In genomic region chr3:1506090-1506489, GRCh38 we compare ENCODE assay signal across 26 cellular contexts.
DNase-seq lines count a peak whose midpoint lies in the region; ATAC-seq and TF ChIP-seq lines count a peak whose summit lies in the region.
"Had no signal": no experiment of that assay in that cellular context is flagged by ENCODE, and none has a peak within 500 bp of the region (broad histone marks: within the 10 kb centered on the region; RNA-seq: fewer than 3 reads in every experiment).

No MANE protein-coding gene starts in this region.

- no peak overlapping the region for H3K56ac ChIP-seq in H9 (ENCODE audit: insufficient read length, low read depth, low read length)

- no peaks in the 10 kb centered on the region for H3K9me2 ChIP-seq in OCI-LY7 (ENCODE audit: insufficient read depth, low read length)

- TF ChIP-seq CTCF in H9 (conservative IDR thresholded peaks at IDR 0.05) = no peak
- no peak for TF ChIP-seq CTCF in LNCaP clone FGC (IDR thresholded peaks at IDR 0.05; ENCODE audit: control insufficient read depth, extremely low read depth, insufficient read depth)
- no peak for TF ChIP-seq CTCF in epithelial cell of esophagus (IDR thresholded peaks at IDR 0.05; ENCODE audit: insufficient read depth, low read depth, low read length, missing control alignments)
- no peak for TF ChIP-seq CTCF in OCI-LY7 (conservative IDR thresholded peaks at IDR 0.05; ENCODE audit: low read length)
- TF ChIP-seq CTCF in GM13977 (IDR thresholded peaks at IDR 0.05; ENCODE audit: extremely low read depth, insufficient read depth, missing control alignments) = no peak

- no peak overlapping the region for H2AFZ ChIP-seq in H9 (ENCODE audit: low read length)
- H2AFZ ChIP-seq in OCI-LY7 (ENCODE audit: low read length) = no peak overlapping the region
- H2AFZ ChIP-seq: PC-9 had no signal

- H3K4me1 Mint-ChIP-seq in H9 = peaks cover 50 to 59% of the 10 kb centered on the region in 2 experiments
- H3K4me1 Mint-ChIP-seq: CD4-positive, CD25-positive, alpha-beta regulatory T cell had no signal

- no peaks in the 10 kb centered on the region for H3K27me3 ChIP-seq in H9 (ENCODE audit: insufficient read depth, low read length)
- H3K27me3 ChIP-seq: BLaER1, SJCRH30 had no signal

- no peak overlapping the region for H2BK15ac ChIP-seq in H9 (ENCODE audit: low read depth, low read length)

- no peak overlapping the region for H2BK12ac ChIP-seq in H9 (ENCODE audit: insufficient read length, low read depth, low read length)

- no CpG with 5 or more reads among the region's 1 CpG for WGBS in H9 (ENCODE audit: extremely low coverage, insufficient read length, low lambda C conversion rate)

- H3T11ph ChIP-seq in H9 (ENCODE audit: low read length) = no peak overlapping the region

- POLR2A ChIA-PET in OCI-LY7 (lab: Charles Lee) = no interaction called here

- no peak overlapping the region for H3K14ac ChIP-seq in H9 (ENCODE audit: insufficient read depth, low read length)

- H2BK20ac ChIP-seq in H9 (ENCODE audit: low read depth, low read length, poor library complexity, severe bottlenecking) = no peak overlapping the region

- peak overlapping the region in 2 of 3 experiments; percentile 56 to 69; a peak in 3 of 7 replicates for H3K27ac Mint-ChIP-seq in H9
- H3K27ac Mint-ChIP-seq: CD4-positive, CD25-positive, alpha-beta regulatory T cell had no signal

- peak; percentile 31 for ATAC-seq in left colon
- ATAC-seq: K562, Right ventricle myocardium inferior, SK-N-SH treated with all-trans-retinoic acid at 6 μM for 48 hours had no signal

- intact Hi-C loops in left colon (cut with DNase I, micrococcal nuclease) (no loop called here), OCI-LY7 (cut with micrococcal nuclease; ENCODE audit: unreplicated experiment) (no loop called here)

- H4K91ac ChIP-seq in H9 (ENCODE audit: insufficient read length, low read depth, low read length) = no peak overlapping the region

- H3K4me3 ChIP-seq in LNCaP clone FGC (ENCODE audit: low read depth, low read length) (no peak overlapping the region), epithelial cell of esophagus (ENCODE audit: low read length) (no peak overlapping the region), OCI-LY7 (ENCODE audit: low read depth, low read length, poor library complexity, severe bottlenecking) (no peak overlapping the region)
- H3K4me3 ChIP-seq: BLaER1, K562, PC-9, SJCRH30 had no signal

- H3K9me3 Mint-ChIP-seq in H9 = no peaks in the 10 kb centered on the region

- H4K8ac ChIP-seq in H9 (replicated peaks; ENCODE audit: insufficient read length, low read depth, low read length) = no peak overlapping the region

- H3K23ac ChIP-seq in H9 (ENCODE audit: insufficient read length, low read depth, low read length) = no peak overlapping the region

- no TSS peak for BruUV-seq in OCI-LY7 (replicated peaks; lab: Mats Ljungman, UMichigan)

- no peaks in the 10 kb centered on the region for H3K27me3 Mint-ChIP-seq in H9 (ENCODE audit: low read depth)
- H3K27me3 Mint-ChIP-seq: CD4-positive, CD25-positive, alpha-beta regulatory T cell had no signal

- no peak overlapping the region; a peak in 1 of 5 replicates for H3K4me3 Mint-ChIP-seq in H9
- H3K4me3 Mint-ChIP-seq: CD4-positive, CD25-positive, alpha-beta regulatory T cell had no signal

- CTCF ChIA-PET in OCI-LY7 (lab: Charles Lee; ENCODE audit: unreplicated experiment) = no interaction called here

- no peak overlapping the region for H2AK5ac ChIP-seq in H9 (ENCODE audit: insufficient read length, low read length)

- H3K9me3 ChIP-seq in H9 (ENCODE audit: control insufficient read depth, low read depth, low read length) (no peaks in the 10 kb centered on the region), OCI-LY7 (ENCODE audit: low read length) (no peaks in the 10 kb centered on the region)
- H3K9me3 ChIP-seq: BLaER1, SJCRH30 had no signal

- no peak overlapping the region for H2BK120ac ChIP-seq in H9 (ENCODE audit: low read depth, low read length, poor library complexity, severe bottlenecking)

- H4K5ac ChIP-seq in H9 (ENCODE audit: insufficient read length, low read depth, low read length) = no peak overlapping the region

- H3K79me2 ChIP-seq in H9 (ENCODE audit: insufficient read depth, low read length) = no peaks in the 10 kb centered on the region
- H3K79me2 ChIP-seq in OCI-LY7 (ENCODE audit: insufficient read depth, low read depth, low read length) = no peaks in the 10 kb centered on the region

- no peaks in the 10 kb centered on the region for H3K36me3 ChIP-seq in OCI-LY7 (ENCODE audit: insufficient read depth, low read length)
- H3K36me3 ChIP-seq: BLaER1, SJCRH30 had no signal

- H3K18ac ChIP-seq in H9 (ENCODE audit: insufficient read length, low read depth, low read length) = no peak overlapping the region

- H3K4me2 ChIP-seq in H9 (ENCODE audit: insufficient read depth, insufficient read length, low read length) (no peak overlapping the region), OCI-LY7 (ENCODE audit: low read length) (no peak overlapping the region)
- H3K4me2 ChIP-seq: BLaER1, PC-9 had no signal

- H2BK5ac ChIP-seq in H9 (ENCODE audit: insufficient read length, low read length) = no peak overlapping the region

- no peaks in the 10 kb centered on the region for H3K23me2 ChIP-seq in H9 (ENCODE audit: insufficient read length, low read depth, low read length, poor library complexity, severe bottlenecking)

- H3K36me3 Mint-ChIP-seq in H9 (ENCODE audit: insufficient read depth in 1 of 3, low read depth in 3 of 3) = no peaks in the 10 kb centered on the region; a peak in 1 of 7 replicates
- H3K36me3 Mint-ChIP-seq: CD4-positive, CD25-positive, alpha-beta regulatory T cell had no signal

- no peaks in the 10 kb centered on the region for H4K20me1 ChIP-seq in H9 (ENCODE audit: control insufficient read depth, insufficient read depth, insufficient read length)
- no peaks in the 10 kb centered on the region for H4K20me1 ChIP-seq in OCI-LY7 (ENCODE audit: insufficient read depth, low read length)
- H4K20me1 ChIP-seq: BLaER1 had no signal

- no peak overlapping the region for H3K9ac ChIP-seq in H9 (ENCODE audit: extremely low read depth, insufficient read length, low read length)
- H3K9ac ChIP-seq: BLaER1 had no signal

- no peaks in the 10 kb centered on the region for H3K79me1 ChIP-seq in H9 (ENCODE audit: insufficient read depth, low read depth, low read length, poor library complexity, severe bottlenecking)

- in situ Hi-C loops in GM13977 (cut with MboI; ENCODE audit: low pct_unique_long_range_greater_than_20kb, low sequenced_read_pairs, unreplicated experiment) = no loop called here

- DNase-seq in H9 (no peak), LNCaP clone FGC (ENCODE audit: low read depth) (peak; percentile 62), epithelial cell of esophagus (ENCODE audit: low read depth) (peak; percentile 8), left colon (no peak), OCI-LY7 (ENCODE audit: low spot score) (no peak), GM13977 (ENCODE audit: low spot score) (no peak)
- no peak for DNase-seq in activated CD4-positive, alpha-beta T cell treated with anti-CD3 and anti-CD28 coated beads for 4 hours
- no peak for DNase-seq in stimulated activated CD4-positive, alpha-beta T cell treated with anti-CD3 and anti-CD28 coated beads, Interleukin-4, amount 100 ng/mL, for 24 hours
- DNase-seq: CD4-positive, CD25-positive, alpha-beta regulatory T cell; DMS153; GOT3; Kasumi-1; MV-4-11; NCI-H1417; NCI-H1694; NCI-H2029 treated with DMSO at 0.1 percent for 48 hours; NCI-H2171; NCI-H226; NCI-H510A; PC-9; SJCRH30 had no signal

- H3K27ac ChIP-seq in H9 (ENCODE audit: insufficient read length, low read depth, low read length) = no peak overlapping the region
- no peak overlapping the region for H3K27ac ChIP-seq in OCI-LY7 (ENCODE audit: low read depth, low read length, poor library complexity, severe bottlenecking)
- H3K27ac ChIP-seq: BLaER1, HL-60, PC-9, SJCRH30 had no signal

- H3K4me1 ChIP-seq in H9 (ENCODE audit: insufficient read depth, low read length) (no peaks in the 10 kb centered on the region; the same call in 1 of the 2 replicates), OCI-LY7 (ENCODE audit: insufficient read depth, low read length, poor library complexity, severe bottlenecking) (no peaks in the 10 kb centered on the region)
- H3K4me1 ChIP-seq: SJCRH30 had no signal

- no peak overlapping the region for H3K4ac ChIP-seq in H9 (ENCODE audit: low read depth, low read length)

Comparison
In these comparisons a context has a peak if more than half of its experiments do, and no peak if none do; other contexts are left out.
1. DNase-seq: peak in LNCaP clone FGC (single experiment) and epithelial cell of esophagus (single experiment); none in H9 (single experiment), left colon (0 of 2), activated CD4-positive, alpha-beta T cell treated with anti-CD3 and anti-CD28 coated beads for 4 hours (0 of 2), OCI-LY7 (single experiment), GM13977 (single experiment) and stimulated activated CD4-positive, alpha-beta T cell treated with anti-CD3 and anti-CD28 coated beads, Interleukin-4, amount 100 ng/mL, for 24 hours (single experiment).